ENCODE assay signal across 9 cellular contexts in genomic region chr22:30605449-30606110, GRCh38. TPM values are rescaled to one million over a fixed set of nuclear protein-coding genes. Genes with fewer than 3 reads are reported as not detected.
A peak's percentile ranks its signal among the peaks of the same experiment; 100 is the strongest.
DNase-seq lines count a peak whose midpoint lies in the region; ATAC-seq and TF ChIP-seq lines count a peak whose summit lies in the region.
"Had no signal": no experiment of that assay in that cellular context is flagged by ENCODE, and none has a peak within 500 bp of the region (broad histone marks: within the 10 kb centered on the region; RNA-seq: fewer than 3 reads in every experiment).

No MANE protein-coding gene starts in this region.

- H3K27me3 ChIP-seq in IMR-90 (ENCODE audit: control insufficient read depth, insufficient read depth, low read length) (no peaks in the 10 kb centered on the region; the same call in 1 of the 2 replicates), adrenal gland (no peaks in the 10 kb centered on the region), iPS-18a (ENCODE audit: control insufficient read depth, insufficient read depth, low read length) (no peaks in the 10 kb centered on the region), skeletal muscle tissue (ENCODE audit: control insufficient read depth in 3 of 3, insufficient read depth in 3 of 3, low read length in 3 of 3) (no peaks in the 10 kb centered on the region)

- H2AK5ac ChIP-seq in IMR-90 (ENCODE audit: low read depth, low read length), result peak overlapping the region; percentile 5; the same call in 1 of the 2 replicates

- no peak overlapping the region for H2BK15ac ChIP-seq in IMR-90 (ENCODE audit: low read depth, low read length)

- H3K79me1 ChIP-seq in IMR-90 (ENCODE audit: low read depth in 1 of 2, low read length in 2 of 2), result no peaks in the 10 kb centered on the region; a peak in 1 of 4 replicates

- H3K9me1 ChIP-seq in IMR-90 (ENCODE audit: insufficient read depth, low read length), result peaks cover 14% of the 10 kb centered on the region

- H4K5ac ChIP-seq in IMR-90 (ENCODE audit: low read depth, low read length), result 0 out of 2 replicates have a peak overlapping the region, but pooled peaks have one; percentile 13

- peak overlapping the region; percentile 58 for H2AK9ac ChIP-seq in IMR-90 (replicated peaks; ENCODE audit: low read depth, low read length, poor library complexity)

- H3K4ac ChIP-seq in IMR-90 (ENCODE audit: low read depth, low read length), result no peak overlapping the region

- no peak overlapping the region for H3K23ac ChIP-seq in IMR-90 (ENCODE audit: low read depth, low read length)

- H4K91ac ChIP-seq in IMR-90 (ENCODE audit: insufficient read depth, low read depth, low read length), result no peak overlapping the region

- no peaks in the 10 kb centered on the region for H3K9me3 ChIP-seq in IMR-90 (ENCODE audit: control insufficient read depth, insufficient read depth, low read length)
- H3K9me3 ChIP-seq in adrenal gland (replicated peaks in 1 of 3), result no peaks in the 10 kb centered on the region
- no peaks in the 10 kb centered on the region for H3K9me3 ChIP-seq in iPS-18a (ENCODE audit: control insufficient read depth, low read depth, low read length)
- no peaks in the 10 kb centered on the region for H3K9me3 ChIP-seq in skeletal muscle tissue (ENCODE audit: control insufficient read depth in 3 of 3, low read length in 3 of 3)

- H3K18ac ChIP-seq in IMR-90 (ENCODE audit: low read depth, low read length), result no peak overlapping the region

- ATAC-seq in IMR-90 (ENCODE audit: low read depth) (no peak), HG03469 (IDR thresholded peaks at IDR 0.05; ENCODE audit: unreplicated experiment) (no peak), esophagus mucosa (no peak)

- POLR2A ChIA-PET in IMR-90 (lab: Charles Lee; ENCODE audit: unreplicated experiment), result no interaction called here

- no peak overlapping the region for H2BK5ac ChIP-seq in IMR-90 (ENCODE audit: low read depth, low read length, poor library complexity, severe bottlenecking)

- peak overlapping the region; percentile 79 to 89; a peak in 3 of 4 replicates for H4K8ac ChIP-seq in IMR-90 (ENCODE audit: low read depth in 2 of 2, low read length in 2 of 2)

- CTCF ChIA-PET in IMR-90 (lab: Yijun Ruan, JAX), result interaction anchor here (0.6 to 1.2 kb wide), 2 partner anchors 14 to 193 kb away, joined by 3 to 6 read pairs; partner anchors contain the start of gene PES1

- no peak overlapping the region for H3K4me2 ChIP-seq in IMR-90 (ENCODE audit: low read depth, low read length)

- H3K4me3 ChIP-seq in IMR-90 (ENCODE audit: insufficient read depth, low read depth, low read length) (no peak overlapping the region), adrenal gland (peak overlapping the region in 1 of 4 donors; percentile 68), iPS-18a (ENCODE audit: low read length) (peak overlapping the region; percentile 45), skeletal muscle tissue (ENCODE audit: low read length in 3 of 3) (peak overlapping the region; percentile 2 to 67 (median 45))

- TF ChIP-seq POLR2A in IMR-90 (IDR thresholded peaks at IDR 0.05; ENCODE audit: low read depth, low read length) (no peak), adrenal gland (IDR thresholded peaks at IDR 0.05) (no peak)

- H3K36me3 ChIP-seq in IMR-90 (ENCODE audit: control insufficient read depth, insufficient read depth, low read length) (no peaks in the 10 kb centered on the region), adrenal gland (replicated peaks in 1 of 2) (no peaks in the 10 kb centered on the region), iPS-18a (ENCODE audit: control insufficient read depth, low read depth, low read length) (no peaks in the 10 kb centered on the region), skeletal muscle tissue (ENCODE audit: control insufficient read depth in 3 of 3, insufficient read depth in 3 of 3, low read length in 3 of 3) (no peaks in the 10 kb centered on the region)

- TF ChIP-seq RAD21 in IMR-90 (IDR thresholded peaks at IDR 0.05; ENCODE audit: low read length), result no peak

- H3K4me1 ChIP-seq in IMR-90 (ENCODE audit: control insufficient read depth, insufficient read depth, low read length), result peaks cover 14% of the 10 kb centered on the region
- H3K4me1 ChIP-seq in adrenal gland (replicated peaks in 1 of 2), result peaks cover 34 to 40% of the 10 kb centered on the region in 2 donors
- peaks cover 13% of the 10 kb centered on the region for H3K4me1 ChIP-seq in iPS-18a (ENCODE audit: control insufficient read depth, low read depth, low read length)
- peaks cover 31 to 33% (median 32%) of the 10 kb centered on the region in 3 donors for H3K4me1 ChIP-seq in skeletal muscle tissue (ENCODE audit: control insufficient read depth in 3 of 3, insufficient read depth in 3 of 3, low read length in 3 of 3)

- no peaks in the 10 kb centered on the region for H4K20me1 ChIP-seq in IMR-90 (ENCODE audit: insufficient read depth, low read length)

- no TSS peak for BruUV-seq in IMR-90 (replicated peaks; lab: Mats Ljungman, UMichigan)

- H3K56ac ChIP-seq in IMR-90 (ENCODE audit: extremely low read depth, insufficient read depth, low read length), result no peak overlapping the region

- H2BK120ac ChIP-seq in IMR-90 (ENCODE audit: low read depth, low read length), result no peak overlapping the region

- no peak overlapping the region for H2BK20ac ChIP-seq in IMR-90 (ENCODE audit: low read depth, low read length)

- dilution Hi-C loops in IMR-90 (cut with HindIII; ENCODE audit: low sequenced_read_pairs, unreplicated experiment), result no loop called here

- H3K14ac ChIP-seq in IMR-90 (replicated peaks; ENCODE audit: low read depth, low read length), result no peak overlapping the region

- H3K27ac ChIP-seq in IMR-90 (ENCODE audit: insufficient read depth, low read length) (no peak overlapping the region), adrenal gland (peak overlapping the region in 3 of 5 donors; percentile 54 to 86 (median 74)), iPS-18a (ENCODE audit: low read length) (peak overlapping the region; percentile 45), skeletal muscle tissue (ENCODE audit: low read depth, low read length) (no peak overlapping the region)

- H2AFZ ChIP-seq in IMR-90 (replicated peaks; ENCODE audit: low read length, poor library complexity), result peak overlapping the region; percentile 83

- intact Hi-C loops in IMR-90 (cut with micrococcal nuclease) (no loop called here), adrenal gland (cut with DNase I) (no loop called here)

- DNase-seq in Caki2 (ENCODE audit: low read depth) (peak; percentile 46), IMR-90 (peak; percentile 25), SK-MEL-5 (ENCODE audit: low read depth, low spot score) (peak; percentile 74), adrenal gland (peak; percentile 54 to 77 (median 65))

- in situ Hi-C loops in Caki2 (cut with HindIII; ENCODE audit: low pct_unique_long_range_greater_than_20kb, low sequenced_read_pairs), result no loop called here
- in situ Hi-C loops in IMR-90 (cut with MboI; ENCODE audit: low sequenced_read_pairs), result no loop called here
- in situ Hi-C loops in SK-MEL-5 (cut with HindIII; ENCODE audit: low pct_unique_long_range_greater_than_20kb, low sequenced_read_pairs), result no loop called here

- H3K9ac ChIP-seq in IMR-90 (ENCODE audit: low read depth, low read length), result no peak overlapping the region
- peak overlapping the region; percentile 61 for H3K9ac ChIP-seq in iPS-18a (ENCODE audit: low read length)
- H3K9ac ChIP-seq in skeletal muscle tissue (ENCODE audit: low read depth in 1 of 3, low read length in 3 of 3), result peak overlapping the region in 1 of 3 donors; percentile 61

- no CpG with 5 or more reads among the region's 9 CpGs for WGBS in IMR-90 (ENCODE audit: extremely low coverage in 2 of 2, insufficient read length in 1 of 2), 2 experiments
- 16 to 21% (median 17%) methylated on average over 6 to 9 of the region's 9 CpGs for WGBS in adrenal gland, 4 donors

- peak; percentile 61 for TF ChIP-seq CTCF in IMR-90 (conservative IDR thresholded peaks at IDR 0.05; ENCODE audit: low read depth, low read length)
- TF ChIP-seq CTCF in adrenal gland (IDR thresholded peaks at IDR 0.05), result peak; percentile 58 to 73 (median 68)

RNA-seq across cellular contexts. Expression of gene TCN2, which starts 1.4 kb away (rescaled TPM):
- 44.8 and 55.6 TPM in 2 replicates for total RNA-seq in Caki2 (2014; rRNA removed; shearing (Covaris generic); ENCODE audit: low replicate concordance)
- total RNA-seq in IMR-90 (2012; rRNA removed), result 0.56 and 1.3 TPM in 2 replicates
- polyA plus RNA-seq in IMR-90 (2012; rRNA removed), result 3.6 and 4.0 TPM in 2 replicates
- 4.2 and 4.4 TPM in 2 replicates for polyA plus RNA-seq in IMR-90 (2012; cell fraction: cytosol; rRNA removed)
- 1.8 and 2.1 TPM in 2 replicates for polyA plus RNA-seq in IMR-90 (2012; cell fraction: nucleus; rRNA removed; ENCODE audit: low replicate concordance)
- 1.8 and 2.0 TPM in 2 replicates for total RNA-seq in SK-MEL-5 (2014; rRNA removed; shearing (Covaris generic))
- polyA plus RNA-seq in SK-MEL-5 (2015; cell fraction: cytosol; rRNA removed), result 1.6 and 2.5 TPM in 2 replicates
- polyA plus RNA-seq in SK-MEL-5 (2015; cell fraction: nucleus; rRNA removed), result 0.81 and 2.4 TPM in 2 replicates
- 100 to 1,000 TPM in 1 of 8 donors, 10 to 100 TPM in 7; 34.8 to 108 (median 62.8) TPM for total RNA-seq in adrenal gland
- polyA plus RNA-seq in adrenal gland, result 10 to 100 TPM; 12.8 to 21.9 (median 17.8) TPM
- total RNA-seq in skeletal muscle tissue, result 5.2 TPM
- 3.5 TPM for total RNA-seq in esophagus mucosa

RNA-seq across cellular contexts. Expression of gene PES1, which starts 13.9 kb away (rescaled TPM):
- 179 and 184 TPM in 2 replicates for total RNA-seq in Caki2 (2014; rRNA removed; shearing (Covaris generic); ENCODE audit: low replicate concordance)
- 118 and 142 TPM in 2 replicates for total RNA-seq in IMR-90 (2012; rRNA removed)
- 113 and 120 TPM in 2 replicates for polyA plus RNA-seq in IMR-90 (2012; rRNA removed)
- polyA plus RNA-seq in IMR-90 (2012; cell fraction: cytosol; rRNA removed), result 91.4 and 114 TPM in 2 replicates
- polyA plus RNA-seq in IMR-90 (2012; cell fraction: nucleus; rRNA removed; ENCODE audit: low replicate concordance), result 98.2 and 133 TPM in 2 replicates
- 185 and 200 TPM in 2 replicates for total RNA-seq in SK-MEL-5 (2014; rRNA removed; shearing (Covaris generic))
- polyA plus RNA-seq in SK-MEL-5 (2015; cell fraction: cytosol; rRNA removed), result 163 and 168 TPM in 2 replicates
- 85.1 and 121 TPM in 2 replicates for polyA plus RNA-seq in SK-MEL-5 (2015; cell fraction: nucleus; rRNA removed)
- 100 to 1,000 TPM in 1 of 8 donors, 10 to 100 TPM in 7; 46.0 to 105 (median 58.1) TPM for total RNA-seq in adrenal gland
- 100 to 1,000 TPM in 1 of 3 donors, 10 to 100 TPM in 2; 63.6 to 117 (median 68.5) TPM for polyA plus RNA-seq in adrenal gland
- total RNA-seq in skeletal muscle tissue, result 43.3 TPM
- total RNA-seq in esophagus mucosa, result 55.8 TPM

RNA-seq across cellular contexts. Expression of gene SLC35E4, which starts 30.0 kb away (rescaled TPM):
- total RNA-seq in Caki2 (2014; rRNA removed; shearing (Covaris generic); ENCODE audit: low replicate concordance), result 12.5 and 14.2 TPM in 2 replicates
- total RNA-seq in IMR-90 (2012; rRNA removed), result 6.8 and 6.9 TPM in 2 replicates
- 5.7 and 7.8 TPM in 2 replicates for polyA plus RNA-seq in IMR-90 (2012; rRNA removed)
- polyA plus RNA-seq in IMR-90 (2012; cell fraction: cytosol; rRNA removed), result 4.7 and 9.9 TPM in 2 replicates
- 2.5 and 5.2 TPM in 2 replicates for polyA plus RNA-seq in IMR-90 (2012; cell fraction: nucleus; rRNA removed; ENCODE audit: low replicate concordance)
- 5.5 and 7.4 TPM in 2 replicates for total RNA-seq in SK-MEL-5 (2014; rRNA removed; shearing (Covaris generic))
- 8.7 and 11.9 TPM in 2 replicates for polyA plus RNA-seq in SK-MEL-5 (2015; cell fraction: cytosol; rRNA removed)
- polyA plus RNA-seq in SK-MEL-5 (2015; cell fraction: nucleus; rRNA removed), result 1.5 and 2.0 TPM in 2 replicates
- 1 to 10 TPM in 7 of 8 donors, under 1 TPM in 1; 0.60 to 7.0 (median 3.9) TPM for total RNA-seq in adrenal gland
- 1 to 10 TPM; 1.3 to 2.0 (median 2.0) TPM for polyA plus RNA-seq in adrenal gland
- 2.1 TPM for total RNA-seq in skeletal muscle tissue
- 2.0 TPM for total RNA-seq in esophagus mucosa

RNA-seq across cellular contexts. Expression of gene GAL3ST1, which starts 31.1 kb away (rescaled TPM):
- 46.3 and 76.4 TPM in 2 replicates for total RNA-seq in Caki2 (2014; rRNA removed; shearing (Covaris generic); ENCODE audit: low replicate concordance)
- total RNA-seq in IMR-90 (2012; rRNA removed) (not detected in 2 replicates), adrenal gland (under 1 TPM in 1 of 8 donors, not detected in 7; 0.31 TPM), skeletal muscle tissue (2.6 TPM), esophagus mucosa (not detected)
- polyA plus RNA-seq in IMR-90 (2012; rRNA removed) (not detected in 2 replicates), adrenal gland (under 1 TPM in 2 of 3 donors, not detected in 1; 0.57 to 0.72 TPM)
- 0.03 and 0.07 TPM in 2 replicates for polyA plus RNA-seq in IMR-90 (2012; cell fraction: cytosol; rRNA removed)
- polyA plus RNA-seq in IMR-90 (2012; cell fraction: nucleus; rRNA removed; ENCODE audit: low replicate concordance), result 0.15 TPM in 1 of 2 replicates, not detected in the other
- 0.55 and 0.96 TPM in 2 replicates for total RNA-seq in SK-MEL-5 (2014; rRNA removed; shearing (Covaris generic))
- polyA plus RNA-seq in SK-MEL-5 (2015; cell fraction: cytosol; rRNA removed), result 0.71 and 0.90 TPM in 2 replicates
- polyA plus RNA-seq in SK-MEL-5 (2015; cell fraction: nucleus; rRNA removed), result not detected in 2 replicates
- total RNA-seq: T-helper 2 cell treated with Interferon-gamma antibody and Interleukin-4, amounts not matched to agents 100 ng/mL and 5 ng/mL, for 36 hours had no signal

RNA-seq across cellular contexts. Expression of gene SEC14L6, which starts 59.0 kb away (rescaled TPM):
- 28.2 and 51.2 TPM in 2 replicates for total RNA-seq in Caki2 (2014; rRNA removed; shearing (Covaris generic); ENCODE audit: low replicate concordance)
- not detected in 2 replicates for total RNA-seq in IMR-90 (2012; rRNA removed)
- polyA plus RNA-seq in IMR-90 (2012; rRNA removed), result 0.09 TPM in 1 of 2 replicates, not detected in the other
- 0.08 and 0.23 TPM in 2 replicates for polyA plus RNA-seq in IMR-90 (2012; cell fraction: cytosol; rRNA removed)
- polyA plus RNA-seq in IMR-90 (2012; cell fraction: nucleus; rRNA removed; ENCODE audit: low replicate concordance), result 0.04 and 0.09 TPM in 2 replicates
- total RNA-seq in SK-MEL-5 (2014; rRNA removed; shearing (Covaris generic)), result not detected in 2 replicates
- not detected in 2 replicates for polyA plus RNA-seq in SK-MEL-5 (2015; cell fraction: cytosol; rRNA removed)
- not detected in 2 replicates for polyA plus RNA-seq in SK-MEL-5 (2015; cell fraction: nucleus; rRNA removed)
- 1 to 10 TPM in 4 of 8 donors, under 1 TPM in 3, not detected in 1; 0.19 to 4.3 (median 1.2) TPM for total RNA-seq in adrenal gland
- polyA plus RNA-seq in adrenal gland, result 1 to 10 TPM in 1 of 3 donors, under 1 TPM in 2; 0.32 to 1.5 (median 0.74) TPM
- total RNA-seq in skeletal muscle tissue, result not detected
- total RNA-seq in esophagus mucosa, result not detected
- total RNA-seq: T-helper 2 cell treated with Interferon-gamma antibody and Interleukin-4, amounts not matched to agents 100 ng/mL and 5 ng/mL, for 36 hours had no signal

Comparison
In these comparisons a context has a peak if more than half of its experiments do, and no peak if none do; other contexts are left out.
1. H3K27ac ChIP-seq: peak in adrenal gland (3 of 5) and iPS-18a (single experiment); none in IMR-90 (single experiment) and skeletal muscle tissue (single experiment).
2. Peak in every context shown above with its lines, with median percentiles within 50 percentile points of each other: DNase-seq.